Comparison of ENCODE assay signal across 16 cellular contexts in genomic region chr21:31078796-31079195, GRCh38. TPM values are rescaled to one million over a fixed set of nuclear protein-coding genes. Genes with fewer than 3 reads are reported as not detected.
DNase-seq lines count a peak whose midpoint lies in the region; ATAC-seq and TF ChIP-seq lines count a peak whose summit lies in the region.
"Had no signal": no experiment of that assay in that cellular context is flagged by ENCODE, and none has a peak within 500 bp of the region (broad histone marks: within the 10 kb centered on the region; RNA-seq: fewer than 3 reads in every experiment).

No MANE protein-coding gene starts in this region.

- CTCF ChIA-PET in CD4-positive, alpha-beta memory T cell (lab: Charles Lee; ENCODE audit: partially characterized antibody) = interaction anchor here (1.0 to 4.0 kb wide), 3 partner anchors 8 to 19 kb away, joined by 3 to 23 read pairs (median 4); no protein-coding TSS in a partner anchor
- CTCF ChIA-PET in MCF 10A (lab: Yijun Ruan, JAX) = interaction anchor here (1.1 to 1.9 kb wide), 3 partner anchors 247 to 249 kb away, joined by 3 to 5 read pairs (median 3); partner anchors contain the start of gene KRTAP7-1

- H3K27me3 ChIP-seq in CD4-positive, alpha-beta memory T cell (ENCODE audit: insufficient read depth, low read length) = no peaks in the 10 kb centered on the region

- ATAC-seq in GM19043 (IDR thresholded peaks at IDR 0.05; ENCODE audit: low read depth, unreplicated experiment) = peak; percentile 72
- ATAC-seq in HG02852 (IDR thresholded peaks at IDR 0.05; ENCODE audit: unreplicated experiment) = peak; percentile 83
- ATAC-seq in T-helper 17 cell = no peak

- peak; percentile 19 for DNase-seq in GM13977 (ENCODE audit: low spot score)
- DNase-seq in T-helper 17 cell = no peak
- DNase-seq in CD4-positive, alpha-beta memory T cell = no peak
- DNase-seq in AG08396 (ENCODE audit: low spot score) = no peak
- DNase-seq in NCI-H187 treated with DMSO at 0.1 percent for 48 hours (lab: John Stamatoyannopoulos, UW) = no peak
- DNase-seq in MCF 10A (ENCODE audit: unreplicated experiment) = no peak
- DNase-seq: effector CD4-positive, alpha-beta T cell; glutamatergic neuron; left ventricle myocardium inferior; NCI-H1417 treated with DMSO at 0.1 percent for 48 hours had no signal

- in situ Hi-C loops in GM13977 (cut with MboI; ENCODE audit: low pct_unique_long_range_greater_than_20kb, low sequenced_read_pairs, unreplicated experiment) = no loop called here

- TF ChIP-seq CTCF in GM13977 (IDR thresholded peaks at IDR 0.05; ENCODE audit: extremely low read depth, insufficient read depth, missing control alignments) = no peak
- no peak for TF ChIP-seq CTCF in MCF 10A (IDR thresholded peaks at IDR 0.05; ENCODE audit: unreplicated experiment)

- H3K27ac ChIP-seq in CD4-positive, alpha-beta memory T cell (ENCODE audit: low read depth, low read length) = no peak overlapping the region
- H3K27ac ChIP-seq: C4-2B, left ventricle myocardium inferior had no signal

- BruUV-seq in MCF 10A (replicated peaks; lab: Mats Ljungman, UMichigan) = no TSS peak

- no peak overlapping the region for H3K4me3 Mint-ChIP-seq in T-helper 17 cell
- no peak overlapping the region for H3K4me3 Mint-ChIP-seq in CD4-positive, alpha-beta memory T cell
- H3K4me3 Mint-ChIP-seq in MCF 10A (ENCODE audit: unreplicated experiment) = no peak overlapping the region

- H3K9me3 ChIP-seq in T-helper 17 cell (ENCODE audit: control insufficient read depth, low read length, poor library complexity, severe bottlenecking) = no peaks in the 10 kb centered on the region
- no peaks in the 10 kb centered on the region for H3K9me3 ChIP-seq in CD4-positive, alpha-beta memory T cell (ENCODE audit: control insufficient read depth in 1 of 2, low read length in 2 of 2)
- H3K9me3 ChIP-seq: left ventricle myocardium inferior had no signal

- no peaks in the 10 kb centered on the region for H3K4me1 ChIP-seq in CD4-positive, alpha-beta memory T cell (ENCODE audit: insufficient read depth, low read length)
- H3K4me1 ChIP-seq: left ventricle myocardium inferior had no signal

- no peaks in the 10 kb centered on the region for H3K36me3 ChIP-seq in CD4-positive, alpha-beta memory T cell (ENCODE audit: insufficient read depth, low read length)
- H3K36me3 ChIP-seq: left ventricle myocardium inferior had no signal

- H3K27ac Mint-ChIP-seq in T-helper 17 cell (peak overlapping the region; percentile 19), MCF 10A (ENCODE audit: low read depth, unreplicated experiment) (no peak overlapping the region)
- no peak overlapping the region for H3K27ac Mint-ChIP-seq in CD4-positive, alpha-beta memory T cell

- H3K4me3 ChIP-seq in CD4-positive, alpha-beta memory T cell (ENCODE audit: low read length in 2 of 2) = no peak overlapping the region
- H3K4me3 ChIP-seq: left ventricle myocardium inferior had no signal

- POLR2A ChIA-PET in CD4-positive, alpha-beta memory T cell (lab: Charles Lee; ENCODE audit: partially characterized antibody) = no interaction called here
- POLR2A ChIA-PET in MCF 10A (lab: Yijun Ruan, JAX) = no interaction called here

- H3K4me1 Mint-ChIP-seq in T-helper 17 cell (peaks cover 9% of the 10 kb centered on the region), MCF 10A (ENCODE audit: insufficient read depth, unreplicated experiment) (no peaks in the 10 kb centered on the region)
- peaks cover 5 to 13% (median 6%) of the 10 kb centered on the region in 4 donors for H3K4me1 Mint-ChIP-seq in CD4-positive, alpha-beta memory T cell

- peaks cover 0 to 3% (median 0%) of the 10 kb centered on the region in 8 donors for H3K9me3 Mint-ChIP-seq in CD4-positive, alpha-beta memory T cell
- no peaks in the 10 kb centered on the region for H3K9me3 Mint-ChIP-seq in MCF 10A (ENCODE audit: unreplicated experiment)

- intact Hi-C loops in CD4-positive, alpha-beta memory T cell (cut with micrococcal nuclease) = no loop called here
- intact Hi-C loops in MCF 10A (cut with micrococcal nuclease) = no loop called here

- H3K27me3 Mint-ChIP-seq in T-helper 17 cell = peaks cover 14% of the 10 kb centered on the region
- H3K27me3 Mint-ChIP-seq in CD4-positive, alpha-beta memory T cell = peaks cover 0 to 3% of the 10 kb centered on the region in 2 donors
- H3K27me3 Mint-ChIP-seq in MCF 10A (ENCODE audit: insufficient read depth, unreplicated experiment) = peaks cover 24% of the 10 kb centered on the region

- H3K36me3 Mint-ChIP-seq in T-helper 17 cell (ENCODE audit: low read depth) (peaks cover 4% of the 10 kb centered on the region), MCF 10A (ENCODE audit: insufficient read depth, unreplicated experiment) (no peaks in the 10 kb centered on the region)
- H3K36me3 Mint-ChIP-seq in CD4-positive, alpha-beta memory T cell = no peaks in the 10 kb centered on the region

RNA-seq across cellular contexts. Expression of gene KRTAP19-8, which starts 40.5 kb away (rescaled TPM):
- total RNA-seq in T-helper 17 cell (not detected), MCF 10A (2022) (not detected in 2 replicates)
- not detected for total RNA-seq in CD4-positive, alpha-beta memory T cell
- not detected for polyA plus RNA-seq in CD4-positive, alpha-beta memory T cell
- total RNA-seq: H4, left ventricle myocardium inferior had no signal
- polyA plus RNA-seq: adipose tissue, neural cell had no signal
